ENCODE assay signal across 9 cellular contexts in genomic region chr12:54304187-54304810, GRCh38. TPM values are rescaled to one million over a fixed set of nuclear protein-coding genes. Genes with fewer than 3 reads are reported as not detected.
DNase-seq lines count a peak whose midpoint lies in the region; ATAC-seq, FAIRE-seq and TF ChIP-seq lines count a peak whose summit lies in the region.
"Had no signal": no experiment of that assay in that cellular context is flagged by ENCODE, and none has a peak within 500 bp of the region (broad histone marks: within the 10 kb centered on the region; RNA-seq: fewer than 3 reads in every experiment).

No MANE protein-coding gene starts in this region.

- no peaks in the 10 kb centered on the region for H3K36me3 ChIP-seq in HUES48 (ENCODE audit: control insufficient read depth, insufficient read depth, low read length)
- H3K36me3 ChIP-seq in upper lobe of left lung, result no peaks in the 10 kb centered on the region

- no peaks in the 10 kb centered on the region for H3K9me3 ChIP-seq in HUES48 (ENCODE audit: control insufficient read depth, insufficient read depth, low read length)
- no peaks in the 10 kb centered on the region for H3K9me3 ChIP-seq in upper lobe of left lung

- H3K4me3 ChIP-seq in HUES48 (ENCODE audit: low read depth, low read length) (peak overlapping the region; percentile 14; the same call in 1 of the 2 replicates), upper lobe of left lung (peak overlapping the region in 2 of 4 donors; percentile 16 to 23)
- H3K4me3 ChIP-seq: SK-N-MC had no signal

- H3K9me3 Mint-ChIP-seq in activated CD8-positive, alpha-beta T cell treated with anti-CD3 and anti-CD28 coated beads, Interleukin-2, amount 10 ng/mL, durations not matched to agents 7 days and 5 days (ENCODE audit: insufficient read depth), result no peaks in the 10 kb centered on the region

- no peak overlapping the region for H3K9ac ChIP-seq in HUES48 (ENCODE audit: low read depth, low read length)

- H3K4me1 ChIP-seq in HUES48 (ENCODE audit: control insufficient read depth, insufficient read depth, low read length) (peaks cover 41% of the 10 kb centered on the region), upper lobe of left lung (peaks cover 42 to 60% (median 48%) of the 10 kb centered on the region in 4 donors)

- CTCF ChIA-PET in activated CD8-positive, alpha-beta T cell treated with anti-CD3 and anti-CD28 coated beads, Interleukin-2, amount 10 ng/mL, durations not matched to agents 7 days and 5 days (lab: Charles Lee), result interaction anchor here (0.6 to 3.5 kb wide), 2 partner anchors 9 to 10 kb away, joined by 4 to 17 read pairs; no protein-coding TSS in a partner anchor

- H3K27ac Mint-ChIP-seq in activated CD8-positive, alpha-beta T cell treated with anti-CD3 and anti-CD28 coated beads, Interleukin-2, amount 10 ng/mL, durations not matched to agents 7 days and 5 days, result peak overlapping the region; percentile 20

- H3K36me3 Mint-ChIP-seq in activated CD8-positive, alpha-beta T cell treated with anti-CD3 and anti-CD28 coated beads, Interleukin-2, amount 10 ng/mL, durations not matched to agents 7 days and 5 days (ENCODE audit: low read depth), result no peaks in the 10 kb centered on the region

- POLR2A ChIA-PET in activated CD8-positive, alpha-beta T cell treated with anti-CD3 and anti-CD28 coated beads, Interleukin-2, amount 10 ng/mL, durations not matched to agents 7 days and 5 days (lab: Charles Lee), result no interaction called here

- TF ChIP-seq POLR2A in upper lobe of left lung (IDR thresholded peaks at IDR 0.05), result no peak

- H3K27ac ChIP-seq in HUES48 (ENCODE audit: low read depth, low read length) (no peak overlapping the region), upper lobe of left lung (peak overlapping the region; percentile 67 to 84 (median 74))
- H3K27ac ChIP-seq: SK-N-MC had no signal

- peaks cover 50% of the 10 kb centered on the region for H3K27me3 Mint-ChIP-seq in activated CD8-positive, alpha-beta T cell treated with anti-CD3 and anti-CD28 coated beads, Interleukin-2, amount 10 ng/mL, durations not matched to agents 7 days and 5 days (ENCODE audit: low read depth)

- WGBS in upper lobe of left lung, 2 donors, result 5 to 8% methylated on average over 10 to 12 of the region's 12 CpGs

- peak; percentile 55 for DNase-seq in A172 (ENCODE audit: low spot score)
- peak; percentile 34 for DNase-seq in activated CD8-positive, alpha-beta T cell treated with anti-CD3 and anti-CD28 coated beads, Interleukin-2, amount 10 ng/mL, durations not matched to agents 7 days and 5 days
- DNase-seq in iris pigment epithelial cell (ENCODE audit: low read depth), result peak; percentile 67
- peak; percentile 85 to 98 for DNase-seq in upper lobe of left lung
- no peak for DNase-seq in RCC 7860 (ENCODE audit: low spot score)

- peak; percentile 43 for ATAC-seq in activated CD8-positive, alpha-beta T cell treated with anti-CD3 and anti-CD28 coated beads, Interleukin-2, amount 10 ng/mL, durations not matched to agents 7 days and 5 days
- ATAC-seq in upper lobe of left lung (ENCODE audit: low FRiP score in 2 of 2) (peak; percentile 68 to 88), GM19023 (IDR thresholded peaks at IDR 0.05; ENCODE audit: unreplicated experiment) (no peak), GM19463 (IDR thresholded peaks at IDR 0.05; ENCODE audit: unreplicated experiment) (no peak)

- FAIRE-seq in RCC 7860 (lab: Jason Lieb, UNC), result no peak

- no peak overlapping the region for H3K4me3 Mint-ChIP-seq in activated CD8-positive, alpha-beta T cell treated with anti-CD3 and anti-CD28 coated beads, Interleukin-2, amount 10 ng/mL, durations not matched to agents 7 days and 5 days

- peaks cover 9% of the 10 kb centered on the region for H3K27me3 ChIP-seq in HUES48 (ENCODE audit: control insufficient read depth, insufficient read depth, low read length)
- no peaks in the 10 kb centered on the region for H3K27me3 ChIP-seq in upper lobe of left lung

- TF ChIP-seq CTCF in upper lobe of left lung (IDR thresholded peaks at IDR 0.05), result no peak

- H3K4me1 Mint-ChIP-seq in activated CD8-positive, alpha-beta T cell treated with anti-CD3 and anti-CD28 coated beads, Interleukin-2, amount 10 ng/mL, durations not matched to agents 7 days and 5 days (ENCODE audit: low read depth), result peaks cover 44% of the 10 kb centered on the region

- TF ChIP-seq EP300 in upper lobe of left lung (IDR thresholded peaks at IDR 0.05), result peak in 1 of 4 donors; percentile 80

RNA-seq across cellular contexts. Expression of gene NFE2, which starts 3.5 kb away (rescaled TPM):
- 0.17 TPM in 1 of 2 replicates, not detected in the other for total RNA-seq in A172 (2014; rRNA removed; shearing (Covaris generic))
- not detected for total RNA-seq in activated CD8-positive, alpha-beta T cell treated with anti-CD3 and anti-CD28 coated beads, Interleukin-2, amount 10 ng/mL, durations not matched to agents 7 days and 5 days
- 10 to 100 TPM in 2 of 6 donors, 1 to 10 TPM in 4; 2.7 to 16.8 (median 9.3) TPM for total RNA-seq in upper lobe of left lung

RNA-seq across cellular contexts. Expression of gene COPZ1, which starts 20.6 kb away (rescaled TPM):
- total RNA-seq in A172 (2014; rRNA removed; shearing (Covaris generic)), result 209 and 243 TPM in 2 replicates
- total RNA-seq in activated CD8-positive, alpha-beta T cell treated with anti-CD3 and anti-CD28 coated beads, Interleukin-2, amount 10 ng/mL, durations not matched to agents 7 days and 5 days, result 100 to 1,000 TPM; 105 to 112 TPM
- 100 to 1,000 TPM in 3 of 6 donors, 10 to 100 TPM in 3; 55.5 to 132 (median 96.7) TPM for total RNA-seq in upper lobe of left lung

RNA-seq across cellular contexts. Expression of gene HNRNPA1, which starts 23.8 kb away (rescaled TPM):
- 508 and 537 TPM in 2 replicates for total RNA-seq in A172 (2014; rRNA removed; shearing (Covaris generic))
- 1,000 to 10,000 TPM; 1,520 to 1,553 TPM for total RNA-seq in activated CD8-positive, alpha-beta T cell treated with anti-CD3 and anti-CD28 coated beads, Interleukin-2, amount 10 ng/mL, durations not matched to agents 7 days and 5 days
- 100 to 1,000 TPM; 255 to 870 (median 475) TPM for total RNA-seq in upper lobe of left lung

RNA-seq across cellular contexts. Expression of gene CBX5, which starts 24.4 kb away (rescaled TPM):
- total RNA-seq in A172 (2014; rRNA removed; shearing (Covaris generic)), result 46.2 and 47.6 TPM in 2 replicates
- 100 to 1,000 TPM; 145 to 148 TPM for total RNA-seq in activated CD8-positive, alpha-beta T cell treated with anti-CD3 and anti-CD28 coated beads, Interleukin-2, amount 10 ng/mL, durations not matched to agents 7 days and 5 days
- total RNA-seq in upper lobe of left lung, result 10 to 100 TPM; 15.5 to 48.2 (median 36.1) TPM

RNA-seq across cellular contexts. Expression of gene GPR84, which starts 60.0 kb away (rescaled TPM):
- not detected in 2 replicates for total RNA-seq in A172 (2014; rRNA removed; shearing (Covaris generic))
- total RNA-seq in activated CD8-positive, alpha-beta T cell treated with anti-CD3 and anti-CD28 coated beads, Interleukin-2, amount 10 ng/mL, durations not matched to agents 7 days and 5 days, result under 1 TPM; 0.32 to 0.57 TPM
- 1 to 10 TPM in 3 of 6 donors, under 1 TPM in 1, not detected in 2; 0.39 to 2.1 (median 1.1) TPM for total RNA-seq in upper lobe of left lung

Comparison
In these comparisons a context has a peak if more than half of its experiments do, and no peak if none do; other contexts are left out.
1. ATAC-seq: peak in activated CD8-positive, alpha-beta T cell treated with anti-CD3 and anti-CD28 coated beads, Interleukin-2, amount 10 ng/mL, durations not matched to agents 7 days and 5 days (single experiment) and upper lobe of left lung (2 of 2); none in GM19023 (single experiment) and GM19463 (single experiment).